In genomic region chr14:34554540-34555250, GRCh38 we compare ENCODE assay signal across 10 cellular contexts. TPM values are rescaled to one million over a fixed set of nuclear protein-coding genes. Genes with fewer than 3 reads are reported as not detected.
A peak's percentile ranks its signal among the peaks of the same experiment; 100 is the strongest.
DNase-seq lines count a peak whose midpoint lies in the region; ATAC-seq and TF ChIP-seq lines count a peak whose summit lies in the region.
"Had no signal": no experiment of that assay in that cellular context is flagged by ENCODE, and none has a peak within 500 bp of the region (broad histone marks: within the 10 kb centered on the region; RNA-seq: fewer than 3 reads in every experiment).

No MANE protein-coding gene starts in this region.

- TF ChIP-seq CTCF in RWPE2 (IDR thresholded peaks at IDR 0.05; ENCODE audit: poor library complexity, severe bottlenecking) (no peak), gastrocnemius medialis (IDR thresholded peaks at IDR 0.05 in 4 of 5, conservative IDR thresholded peaks at IDR 0.05 in 1 of 5) (no peak), GM10248 (IDR thresholded peaks at IDR 0.05; ENCODE audit: control extremely low read depth, extremely low read depth, low read depth, missing control alignments) (no peak)

- CTCF ChIA-PET in GM10248 (lab: Yijun Ruan, JAX): no interaction called here

- H3K36me3 ChIP-seq in RWPE2 (ENCODE audit: low read depth) (no peaks in the 10 kb centered on the region), esophagus (ENCODE audit: control insufficient read depth in 2 of 2, insufficient read depth in 2 of 2, low read length in 1 of 2) (no peaks in the 10 kb centered on the region), gastrocnemius medialis (no peaks in the 10 kb centered on the region)

- H3K27me3 ChIP-seq in RWPE2 (ENCODE audit: insufficient read depth, poor library complexity, severe bottlenecking): no peaks in the 10 kb centered on the region
- no peaks in the 10 kb centered on the region for H3K27me3 ChIP-seq in esophagus (ENCODE audit: control insufficient read depth in 1 of 2, insufficient read depth in 2 of 2, low read length in 2 of 2)
- no peaks in the 10 kb centered on the region for H3K27me3 ChIP-seq in gastrocnemius medialis

- peak; percentile 96 for DNase-seq in ELR (ENCODE audit: low read depth)
- peak; percentile 41 for DNase-seq in RWPE2 (ENCODE audit: low spot score)
- DNase-seq in gastrocnemius medialis: no peak
- DNase-seq in GM10248 (ENCODE audit: extremely low spot score): no peak
- no peak for DNase-seq in H4 (ENCODE audit: low spot score)
- no peak for DNase-seq in SHP77 (lab: John Stamatoyannopoulos, UW)
- DNase-seq in amygdala (lab: John Stamatoyannopoulos, UW): no peak
- DNase-seq: caudate nucleus had no signal

- intact Hi-C loops in gastrocnemius medialis (cut with DNase I; ENCODE audit: low total_unique reads): no loop called here

- no peaks in the 10 kb centered on the region for H3K4me1 ChIP-seq in RWPE2 (ENCODE audit: insufficient read depth, poor library complexity, severe bottlenecking)
- H3K4me1 ChIP-seq in esophagus (ENCODE audit: control insufficient read depth in 2 of 2, insufficient read depth in 2 of 2, low read length in 1 of 2): no peaks in the 10 kb centered on the region
- no peaks in the 10 kb centered on the region for H3K4me1 ChIP-seq in gastrocnemius medialis

- H3K27ac ChIP-seq in RWPE2 (ENCODE audit: poor library complexity, severe bottlenecking) (peak overlapping the region; percentile 17), esophagus (ENCODE audit: low read depth in 2 of 2, low read length in 1 of 2) (peak overlapping the region; percentile 18 to 71), gastrocnemius medialis (peak overlapping the region; percentile 64 to 84 (median 72))
- H3K27ac ChIP-seq: HL-60 had no signal

- 39 to 48% methylated on average over 9 of the region's 9 CpGs for WGBS in esophagus, 2 donors

- POLR2A ChIA-PET in GM10248 (lab: Yijun Ruan, JAX): interaction anchor here (0.5 to 0.9 kb wide), 3 partner anchors 32 to 343 kb away, joined by 3 to 6 read pairs (median 4); partner anchors contain the start of gene SPTSSA

- in situ Hi-C loops in gastrocnemius medialis (cut with MboI; ENCODE audit: low sequenced_read_pairs in 4 of 4): no loop called here

- no peak for ATAC-seq in RWPE2 (ENCODE audit: low read depth)
- ATAC-seq in gastrocnemius medialis: no peak

- no peak overlapping the region for H3K4me3 ChIP-seq in RWPE2 (ENCODE audit: severe bottlenecking)
- no peak overlapping the region for H3K4me3 ChIP-seq in esophagus (ENCODE audit: low read depth in 1 of 2, low read length in 2 of 2)
- peak overlapping the region in 1 of 4 donors; percentile 6 for H3K4me3 ChIP-seq in gastrocnemius medialis

- H3K9me3 ChIP-seq in RWPE2 (ENCODE audit: severe bottlenecking): no peaks in the 10 kb centered on the region
- no peaks in the 10 kb centered on the region for H3K9me3 ChIP-seq in esophagus (ENCODE audit: control insufficient read depth in 2 of 2, insufficient read depth in 1 of 2, low read depth in 1 of 2, low read length in 1 of 2)
- H3K9me3 ChIP-seq in gastrocnemius medialis: no peaks in the 10 kb centered on the region

- TF ChIP-seq POLR2A in gastrocnemius medialis (IDR thresholded peaks at IDR 0.05): no peak

RNA-seq across cellular contexts. Expression of gene EAPP, which starts 15.2 kb away (rescaled TPM):
- polyA plus RNA-seq in esophagus: 10 to 100 TPM; 18.8 to 27.9 TPM
- total RNA-seq in gastrocnemius medialis: 10 to 100 TPM; 25.6 to 35.7 (median 28.0) TPM
- 60.1 and 60.2 TPM in 2 replicates for total RNA-seq in H4 (2014; rRNA removed; shearing (Covaris generic))

Comparison
In these comparisons a context has a peak if more than half of its experiments do, and no peak if none do; other contexts are left out.
1. DNase-seq: peak in ELR (single experiment) and RWPE2 (single experiment); none in gastrocnemius medialis (0 of 2), GM10248 (single experiment), H4 (single experiment), SHP77 (0 of 2) and amygdala (0 of 56).
2. H3K27ac ChIP-seq: peak in every context shown above with its lines; median percentile 72 in gastrocnemius medialis; 44 in esophagus; 17 in RWPE2.